In genomic region chrX:149937881-149938426, GRCh38 we compare ENCODE assay signal across 8 cellular contexts. TPM values are rescaled to one million over a fixed set of nuclear protein-coding genes. Genes with fewer than 3 reads are reported as not detected.
DNase-seq lines count a peak whose midpoint lies in the region; ATAC-seq and TF ChIP-seq lines count a peak whose summit lies in the region.

No MANE protein-coding gene starts in this region.

- POLR2A ChIA-PET in HEK293T (lab: Yijun Ruan, JAX) = interaction anchor here (0.8 to 1.4 kb wide), 4 partner anchors 25 to 425 kb away, joined by 3 to 6 read pairs (median 4); partner anchors contain the start of genes EOLA1 and MAMLD1

- H3K27ac ChIP-seq in right atrium auricular region = peak overlapping the region; percentile 89 to 94
- peak overlapping the region; percentile 88 for H3K27ac ChIP-seq in skeletal muscle tissue (ENCODE audit: low read depth, low read length)

- H3K36me3 Mint-ChIP-seq in activated naive CD4-positive, alpha-beta T cell treated with anti-CD3 and anti-CD28 coated beads, Interleukin-2, amount 50 U/mL, for 72 hours = peaks cover 0 to 5% of the 10 kb centered on the region in 2 donors

- peak; percentile 3 for ATAC-seq in GM18909 (IDR thresholded peaks at IDR 0.05; ENCODE audit: poor library complexity, unreplicated experiment)
- no peak for ATAC-seq in activated naive CD4-positive, alpha-beta T cell treated with anti-CD3 and anti-CD28 coated beads, Interleukin-2, amount 50 U/mL, for 72 hours

- CTCF ChIA-PET in HEK293T (lab: Yijun Ruan, JAX) = no interaction called here

- DNase-seq in HuH-7 (ENCODE audit: low spot score) (peak; percentile 2), right atrium auricular region (ENCODE audit: low spot score) (no peak), NCI-H1436 (lab: John Stamatoyannopoulos, UW) (no peak), NCI-H345 (lab: John Stamatoyannopoulos, UW) (no peak), HEK293T (ENCODE audit: extremely low spot score) (no peak)
- DNase-seq in activated naive CD4-positive, alpha-beta T cell treated with anti-CD3 and anti-CD28 coated beads, Interleukin-2, amount 50 U/mL, for 72 hours (ENCODE audit: low spot score in 2 of 2) = no peak

- peak overlapping the region; percentile 82 to 91 (median 89) for H3K9ac ChIP-seq in skeletal muscle tissue (ENCODE audit: low read depth in 1 of 3, low read length in 3 of 3)

- no peaks in the 10 kb centered on the region for H3K9me3 ChIP-seq in right atrium auricular region
- H3K9me3 ChIP-seq in skeletal muscle tissue (ENCODE audit: control insufficient read depth in 3 of 3, low read length in 3 of 3) = no peaks in the 10 kb centered on the region

- H3K4me1 ChIP-seq in right atrium auricular region (peaks cover 0 to 6% of the 10 kb centered on the region in 2 donors), skeletal muscle tissue (ENCODE audit: control insufficient read depth in 3 of 3, insufficient read depth in 3 of 3, low read length in 3 of 3) (peaks cover 5 to 9% (median 8%) of the 10 kb centered on the region in 3 donors)

- H3K9me3 Mint-ChIP-seq in activated naive CD4-positive, alpha-beta T cell treated with anti-CD3 and anti-CD28 coated beads, Interleukin-2, amount 50 U/mL, for 72 hours = no peaks in the 10 kb centered on the region

- H3K36me3 ChIP-seq in right atrium auricular region (no peaks in the 10 kb centered on the region), skeletal muscle tissue (ENCODE audit: control insufficient read depth in 3 of 3, insufficient read depth in 3 of 3, low read length in 3 of 3) (no peaks in the 10 kb centered on the region)

- no peaks in the 10 kb centered on the region for H3K27me3 ChIP-seq in right atrium auricular region
- H3K27me3 ChIP-seq in skeletal muscle tissue (ENCODE audit: control insufficient read depth in 3 of 3, insufficient read depth in 3 of 3, low read length in 3 of 3) = no peaks in the 10 kb centered on the region

- peak overlapping the region; percentile 93 to 95 for H3K27ac Mint-ChIP-seq in activated naive CD4-positive, alpha-beta T cell treated with anti-CD3 and anti-CD28 coated beads, Interleukin-2, amount 50 U/mL, for 72 hours

- peak overlapping the region; percentile 60 to 69 for H3K4me3 ChIP-seq in right atrium auricular region
- H3K4me3 ChIP-seq in skeletal muscle tissue (ENCODE audit: low read length in 3 of 3) = peak overlapping the region; percentile 80 to 83 (median 81)

- TF ChIP-seq CTCF in right atrium auricular region (IDR thresholded peaks at IDR 0.05) = no peak

TF ChIP-seq in HEK293T, 16 proteins besides CTCF, POLR2A, EP300 and RAD21:
- TF ChIP-seq PKNOX1 (IDR thresholded peaks at IDR 0.05) (no peak), BHLHE40 (IDR thresholded peaks at IDR 0.05; ENCODE audit: borderline replicate concordance) (no peak), HDGF (IDR thresholded peaks at IDR 0.05; ENCODE audit: borderline replicate concordance) (no peak), CTBP1 (IDR thresholded peaks at IDR 0.05; ENCODE audit: borderline replicate concordance) (no peak), FOXM1 (IDR thresholded peaks at IDR 0.05; ENCODE audit: borderline replicate concordance) (no peak), ELF4 (IDR thresholded peaks at IDR 0.05) (no peak), ZNF384 (IDR thresholded peaks at IDR 0.05) (no peak), SP1 (IDR thresholded peaks at IDR 0.05) (no peak), L3MBTL2 (conservative IDR thresholded peaks at IDR 0.05) (no peak), FOXK2 (IDR thresholded peaks at IDR 0.05) (no peak), ARNT (IDR thresholded peaks at IDR 0.05) (no peak), FOXA1 (IDR thresholded peaks at IDR 0.05) (no peak), SUZ12 (IDR thresholded peaks at IDR 0.05) (no peak), TARDBP (IDR thresholded peaks at IDR 0.05) (no peak)
TF ChIP-seq in HEK293T: peak in this region for 0.

RNA-seq across cellular contexts. Expression of gene EOLA2, which starts 0.3 kb away (rescaled TPM):
- 10 to 100 TPM; 24.2 to 34.0 TPM for total RNA-seq in activated naive CD4-positive, alpha-beta T cell treated with anti-CD3 and anti-CD28 coated beads, Interleukin-2, amount 50 U/mL, for 72 hours
- total RNA-seq in right atrium auricular region (10 to 100 TPM; 15.4 to 22.2 TPM), skeletal muscle tissue (8.9 TPM)

RNA-seq across cellular contexts. Expression of gene HSFX4, which starts 8.6 kb away (rescaled TPM):
- not detected for total RNA-seq in activated naive CD4-positive, alpha-beta T cell treated with anti-CD3 and anti-CD28 coated beads, Interleukin-2, amount 50 U/mL, for 72 hours
- total RNA-seq in right atrium auricular region (not detected), skeletal muscle tissue (not detected)

RNA-seq across cellular contexts. Expression of gene MAGEA8, which starts 57.0 kb away (rescaled TPM):
- not detected for total RNA-seq in activated naive CD4-positive, alpha-beta T cell treated with anti-CD3 and anti-CD28 coated beads, Interleukin-2, amount 50 U/mL, for 72 hours
- total RNA-seq in right atrium auricular region = not detected
- total RNA-seq in skeletal muscle tissue = not detected
